ENCODE assay signal across 1 cellular context in the genomic region with DNA sequence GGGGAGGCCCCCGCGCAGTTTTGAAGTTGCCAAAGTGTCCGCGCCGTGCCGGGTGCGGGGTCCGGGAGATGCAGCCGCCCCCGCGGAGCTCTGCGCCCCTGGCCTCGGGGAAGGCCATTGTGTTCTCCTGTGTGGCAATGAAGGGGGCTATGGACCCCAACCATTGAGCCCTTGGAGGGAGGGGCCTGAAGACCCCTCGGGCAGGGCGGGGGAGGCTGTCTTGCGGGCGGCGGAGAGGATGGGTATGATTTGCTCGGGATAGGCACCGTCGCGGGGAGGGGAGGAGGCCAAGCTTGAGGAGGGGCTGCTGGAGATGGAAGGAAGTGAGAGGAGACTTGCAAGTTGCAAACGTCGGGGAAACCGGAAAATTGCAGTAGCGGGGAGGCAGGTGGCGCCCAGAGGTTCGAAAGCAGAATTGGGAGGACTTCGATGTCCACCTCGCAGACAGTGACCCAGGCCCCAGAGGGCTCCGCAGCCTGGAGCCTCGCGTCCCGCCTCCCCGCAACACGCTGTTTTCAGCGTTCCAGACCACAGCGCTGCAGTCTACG.
TF ChIP-seq lines count a peak whose summit lies in the region.

No MANE protein-coding gene starts in this region.

TF ChIP-seq in WTC11, 78 proteins besides CTCF, POLR2A, EP300 and RAD21 (continued from another document):
- TF ChIP-seq, protein P1, sequence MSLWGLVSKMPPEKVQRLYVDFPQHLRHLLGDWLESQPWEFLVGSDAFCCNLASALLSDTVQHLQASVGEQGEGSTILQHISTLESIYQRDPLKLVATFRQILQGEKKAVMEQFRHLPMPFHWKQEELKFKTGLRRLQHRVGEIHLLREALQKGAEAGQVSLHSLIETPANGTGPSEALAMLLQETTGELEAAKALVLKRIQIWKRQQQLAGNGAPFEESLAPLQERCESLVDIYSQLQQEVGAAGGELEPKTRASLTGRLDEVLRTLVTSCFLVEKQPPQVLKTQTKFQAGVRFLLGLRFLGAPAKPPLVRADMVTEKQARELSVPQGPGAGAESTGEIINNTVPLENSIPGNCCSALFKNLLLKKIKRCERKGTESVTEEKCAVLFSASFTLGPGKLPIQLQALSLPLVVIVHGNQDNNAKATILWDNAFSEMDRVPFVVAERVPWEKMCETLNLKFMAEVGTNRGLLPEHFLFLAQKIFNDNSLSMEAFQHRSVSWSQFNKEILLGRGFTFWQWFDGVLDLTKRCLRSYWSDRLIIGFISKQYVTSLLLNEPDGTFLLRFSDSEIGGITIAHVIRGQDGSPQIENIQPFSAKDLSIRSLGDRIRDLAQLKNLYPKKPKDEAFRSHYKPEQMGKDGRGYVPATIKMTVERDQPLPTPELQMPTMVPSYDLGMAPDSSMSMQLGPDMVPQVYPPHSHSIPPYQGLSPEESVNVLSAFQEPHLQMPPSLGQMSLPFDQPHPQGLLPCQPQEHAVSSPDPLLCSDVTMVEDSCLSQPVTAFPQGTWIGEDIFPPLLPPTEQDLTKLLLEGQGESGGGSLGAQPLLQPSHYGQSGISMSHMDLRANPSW (CRISPR knock-in tag; conservative IDR thresholded peaks at IDR 0.05; ENCODE audit: low read depth) = no peak
- TF ChIP-seq FOXK1 (CRISPR knock-in tag; IDR thresholded peaks at IDR 0.05) = 0 out of 2 replicates have a peak, but pooled peaks have one; percentile 40
